ENCODE assay signal across 23 cellular contexts in the genomic region with DNA sequence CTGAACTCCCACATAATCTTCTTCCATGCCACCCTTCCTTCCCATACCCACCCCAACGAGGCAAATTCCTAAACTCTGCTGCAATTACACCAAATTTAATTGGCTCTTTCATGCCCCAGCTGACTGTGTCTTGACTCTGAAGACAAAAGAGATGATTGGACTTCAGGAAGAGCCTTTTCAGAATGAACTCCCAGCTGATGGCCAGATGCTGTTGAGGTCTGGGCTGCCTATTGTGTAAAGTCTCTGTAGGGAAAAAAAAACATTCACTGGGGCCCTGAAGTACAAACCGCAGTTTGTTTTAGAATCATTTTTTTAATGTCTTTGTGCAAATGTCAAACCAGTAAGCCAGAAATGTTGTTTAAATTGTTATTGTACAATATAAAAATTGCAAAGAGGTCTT.
DNase-seq lines count a peak whose midpoint lies in the region; TF ChIP-seq lines count a peak whose summit lies in the region.
"Had no signal": no experiment of that assay in that cellular context is flagged by ENCODE, and none has a peak within 500 bp of the region (broad histone marks: within the 10 kb centered on the region; RNA-seq: fewer than 3 reads in every experiment).

No MANE protein-coding gene starts in this region.

- no peak overlapping the region for H3K56ac ChIP-seq in mesendoderm (ENCODE audit: low read length)

- H2BK15ac ChIP-seq in mesendoderm (replicated peaks; ENCODE audit: low read depth), result no peak overlapping the region

- no peaks in the 10 kb centered on the region for H3K79me1 ChIP-seq in mesendoderm (ENCODE audit: low read length)

- peak overlapping the region; percentile 4 for H3K27ac Mint-ChIP-seq in osteocyte (ENCODE audit: unreplicated experiment)
- H3K27ac Mint-ChIP-seq: activated naive CD8-positive, alpha-beta T cell treated with anti-CD3 and anti-CD28 coated beads, Interleukin-2, amount 50 U/mL, for 24 hours had no signal

- H3K18ac ChIP-seq in mesendoderm (ENCODE audit: low read length), result no peak overlapping the region

- no peak overlapping the region for H2AK5ac ChIP-seq in mesendoderm (ENCODE audit: low read length)

- no peaks in the 10 kb centered on the region for H3K36me3 Mint-ChIP-seq in osteocyte (ENCODE audit: unreplicated experiment)

- H3K4ac ChIP-seq in mesendoderm (ENCODE audit: low read depth, low read length), result no peak overlapping the region

- no TSS peak for BruUV-seq in A673 (replicated peaks; lab: Mats Ljungman, UMichigan)

- no peak overlapping the region for H2BK120ac ChIP-seq in mesendoderm (ENCODE audit: low read depth, low read length)

- H3K9me3 Mint-ChIP-seq in osteocyte (ENCODE audit: unreplicated experiment), result peaks cover 10% of the 10 kb centered on the region

- no peaks in the 10 kb centered on the region for H3K9me3 ChIP-seq in A673 (ENCODE audit: low read depth, low read length, poor library complexity, severe bottlenecking)
- H3K9me3 ChIP-seq: sigmoid colon, testis had no signal

- intact Hi-C loops in A673 (cut with micrococcal nuclease; ENCODE audit: unreplicated experiment), result no loop called here

- H3K27me3 Mint-ChIP-seq in osteocyte (ENCODE audit: unreplicated experiment), result peaks cover 6% of the 10 kb centered on the region
- H3K27me3 Mint-ChIP-seq: activated naive CD8-positive, alpha-beta T cell treated with anti-CD3 and anti-CD28 coated beads, Interleukin-2, amount 50 U/mL, for 24 hours had no signal

- WGBS in mesendoderm (ENCODE audit: extremely low coverage, insufficient coverage, low lambda C conversion rate), result no CpG with 5 or more reads among the region's 2 CpGs

- CTCF ChIA-PET in A673 (lab: Charles Lee), result no interaction called here

- no peak overlapping the region for H3K23ac ChIP-seq in mesendoderm (ENCODE audit: low read length)

- H3K4me1 Mint-ChIP-seq in osteocyte (ENCODE audit: unreplicated experiment), result peaks cover 15% of the 10 kb centered on the region
- H3K4me1 Mint-ChIP-seq: activated naive CD8-positive, alpha-beta T cell treated with anti-CD3 and anti-CD28 coated beads, Interleukin-2, amount 50 U/mL, for 24 hours had no signal

- H3K4me3 ChIP-seq in mesendoderm (ENCODE audit: low read length), result no peak overlapping the region
- H3K4me3 ChIP-seq in A673 (ENCODE audit: low read depth, low read length, poor library complexity, severe bottlenecking), result no peak overlapping the region
- H3K4me3 ChIP-seq: hepatocyte, sigmoid colon, testis had no signal

- POLR2A ChIA-PET in A673 (lab: Charles Lee; ENCODE audit: low non-redundant PET), result no interaction called here

- no peaks in the 10 kb centered on the region for H3K27me3 ChIP-seq in mesendoderm (ENCODE audit: insufficient read depth, low read length, poor library complexity)
- H3K27me3 ChIP-seq in A673 (replicated peaks; ENCODE audit: insufficient read depth, low read depth, low read length, poor library complexity), result no peaks in the 10 kb centered on the region
- H3K27me3 ChIP-seq: hepatocyte, sigmoid colon, testis had no signal

- no peak overlapping the region for H3K9ac ChIP-seq in mesendoderm (ENCODE audit: low read length)

- H3K4me3 Mint-ChIP-seq in osteocyte (ENCODE audit: unreplicated experiment), result no peak overlapping the region
- H3K4me3 Mint-ChIP-seq: activated naive CD8-positive, alpha-beta T cell treated with anti-CD3 and anti-CD28 coated beads, Interleukin-2, amount 50 U/mL, for 24 hours had no signal

- no peak overlapping the region for H4K5ac ChIP-seq in mesendoderm (ENCODE audit: low read length)

- no peak overlapping the region for H4K8ac ChIP-seq in mesendoderm (ENCODE audit: low read depth, low read length)

- no peak overlapping the region for H3K4me2 ChIP-seq in mesendoderm (ENCODE audit: low read length)
- H3K4me2 ChIP-seq: hepatocyte had no signal

- H3K4me1 ChIP-seq in mesendoderm (ENCODE audit: control insufficient read depth, low read depth, low read length) (no peaks in the 10 kb centered on the region), A673 (ENCODE audit: insufficient read depth, low read length, poor library complexity, severe bottlenecking) (no peaks in the 10 kb centered on the region)
- H3K4me1 ChIP-seq: sigmoid colon, testis had no signal

- H3K27ac ChIP-seq in mesendoderm (ENCODE audit: low read depth, low read length) (no peak overlapping the region), A673 (ENCODE audit: low read depth, low read length, poor library complexity, severe bottlenecking) (no peak overlapping the region)
- H3K27ac ChIP-seq: hepatocyte, sigmoid colon, testis had no signal

- no peaks in the 10 kb centered on the region for H3K79me2 ChIP-seq in mesendoderm (ENCODE audit: control insufficient read depth, insufficient read depth, low read length)
- H3K79me2 ChIP-seq: hepatocyte had no signal

- TF ChIP-seq CTCF in osteocyte (IDR thresholded peaks at IDR 0.05) (no peak), A673 (conservative IDR thresholded peaks at IDR 0.05; ENCODE audit: low read depth, low read length) (no peak)

- DNase-seq in EL, result peak; percentile 50
- DNase-seq in amniotic epithelial cell (ENCODE audit: low read depth), result peak; percentile 31
- peak; percentile 5 for DNase-seq in fibroblast of peridontal ligament (ENCODE audit: extremely low read depth)
- DNase-seq in osteocyte (ENCODE audit: extremely low spot score, unreplicated experiment), result no peak
- no peak for DNase-seq in mesendoderm
- no peak for DNase-seq in NCI-H526 (lab: John Stamatoyannopoulos, UW)
- no peak for DNase-seq in A673 (ENCODE audit: low spot score)
- DNase-seq in D341Med (ENCODE audit: low spot score), result no peak
- DNase-seq: activated CD4-positive, alpha-beta T cell treated with anti-CD3 and anti-CD28 coated beads, Interleukin-2, amount 50 U/mL, for 48 hours; activated naive CD8-positive, alpha-beta T cell treated with anti-CD3 and anti-CD28 coated beads, Interleukin-2, amount 50 U/mL, for 24 hours; activated T-cell treated with anti-CD3 and anti-CD28 coated beads, Interleukin-2, amount 50 U/mL, for 48 hours; C1 segment of cervical spinal cord; cortex of kidney; DMS53; erythroblast; NCI-H1930; NCI-H524 treated with DMSO at 0.1 percent for 48 hours; occipital lobe; sigmoid colon; stimulated activated CD4-positive, alpha-beta T cell treated with anti-CD3 and anti-CD28 coated beads, Interleukin-4, amount 100 ng/mL, for 4 hours; SW 1271; testis had no signal

- no peak overlapping the region for H2BK5ac ChIP-seq in mesendoderm (ENCODE audit: low read length)

- H3K36me3 ChIP-seq in mesendoderm (ENCODE audit: control insufficient read depth, insufficient read depth, low read length) (no peaks in the 10 kb centered on the region), A673 (ENCODE audit: insufficient read depth, low read length, poor library complexity, severe bottlenecking) (no peaks in the 10 kb centered on the region)
- H3K36me3 ChIP-seq: sigmoid colon had no signal

Comparison
In these comparisons a context has a peak if more than half of its experiments do, and no peak if none do; other contexts are left out.
1. DNase-seq: peak in EL (single experiment), amniotic epithelial cell (single experiment) and fibroblast of peridontal ligament (single experiment); none in osteocyte (single experiment), mesendoderm (single experiment), NCI-H526 (0 of 2), A673 (single experiment) and D341Med (single experiment).